ENCODE assay signal across 37 cellular contexts in the genomic region with DNA sequence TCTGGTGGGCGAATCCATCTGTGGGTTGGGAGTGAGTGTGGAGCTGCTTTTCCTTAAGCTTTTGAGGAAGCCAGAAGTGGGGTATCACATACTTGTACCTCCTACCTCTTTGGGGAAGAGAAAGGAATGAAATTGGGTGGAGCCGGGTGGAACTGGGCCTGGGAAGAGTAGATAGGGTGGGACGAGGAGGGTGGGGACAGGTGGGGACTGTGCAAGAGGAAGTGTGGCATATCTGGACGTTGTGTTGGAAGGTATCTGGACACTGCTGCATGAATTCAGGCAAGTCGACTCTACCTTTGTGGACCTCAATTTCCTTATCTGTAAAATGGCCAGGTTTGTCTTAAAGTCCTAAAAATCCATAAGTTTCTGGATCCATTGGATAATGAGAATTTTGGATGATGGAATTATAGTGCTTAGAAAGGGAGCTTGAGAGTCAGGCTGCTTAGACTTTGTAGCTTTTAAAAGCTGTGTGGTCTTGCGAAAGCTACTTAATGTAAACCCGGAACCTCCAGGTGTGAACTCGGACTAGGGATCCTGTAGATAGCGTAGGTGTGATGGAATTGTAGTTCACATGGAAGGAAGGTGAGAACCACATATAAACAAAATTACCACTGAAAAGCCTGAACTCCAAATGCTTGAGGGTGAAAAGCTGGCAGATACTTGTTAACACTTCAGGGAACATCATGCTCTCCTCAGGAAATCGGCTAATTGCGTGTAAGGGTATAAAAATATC. TPM values are rescaled to one million over a fixed set of nuclear protein-coding genes. Genes with fewer than 3 reads are reported as not detected.
DNase-seq lines count a peak whose midpoint lies in the region; FAIRE-seq and TF ChIP-seq lines count a peak whose summit lies in the region.
"Had no signal": no experiment of that assay in that cellular context is flagged by ENCODE, and none has a peak within 500 bp of the region (broad histone marks: within the 10 kb centered on the region; RNA-seq: fewer than 3 reads in every experiment).

No MANE protein-coding gene starts in this region.

- no peak for TF ChIP-seq EP300 in H1 (IDR thresholded peaks at IDR 0.05; ENCODE audit: borderline replicate concordance in 1 of 2, low read depth in 2 of 2, low read length in 2 of 2)

- no peaks in the 10 kb centered on the region for H3K9me3 ChIP-seq in H1 (ENCODE audit: insufficient read depth in 2 of 2, low read depth in 1 of 2, low read length in 1 of 2)
- H3K9me3 ChIP-seq: A549, BE2C, stomach had no signal

- H3K36me3 ChIP-seq in H1 (ENCODE audit: control insufficient read depth in 2 of 4, insufficient read depth in 4 of 4, low read length in 3 of 4) (peaks cover 0 to 27% (median 0%) of the 10 kb centered on the region in 4 experiments; a peak in 2 of 8 replicates), mesendoderm (ENCODE audit: control insufficient read depth, insufficient read depth, low read length) (no peaks in the 10 kb centered on the region)
- H3K36me3 ChIP-seq: BE2C, stomach had no signal

- H3K27me3 ChIP-seq in H1 (replicated peaks in 1 of 4; ENCODE audit: control insufficient read depth in 3 of 4, extremely low read depth in 1 of 4, insufficient read depth in 3 of 4, low read length in 3 of 4) (no peaks in the 10 kb centered on the region), mesendoderm (ENCODE audit: insufficient read depth, low read length, poor library complexity) (no peaks in the 10 kb centered on the region)

- no peak overlapping the region for H2BK12ac ChIP-seq in H1 (ENCODE audit: low read depth, low read length)

- no peak overlapping the region for H4K91ac ChIP-seq in H1 (replicated peaks; ENCODE audit: insufficient read length, low read length)

- H3K4ac ChIP-seq in H1 (replicated peaks; ENCODE audit: insufficient read length, low read depth, low read length) (peak overlapping the region; percentile 30), mesendoderm (ENCODE audit: low read depth, low read length) (peak overlapping the region; percentile 98)

- peak overlapping the region; percentile 34 to 93 (median 77); a peak in 5 of 7 replicates for H3K9ac ChIP-seq in H1 (replicated peaks in 1 of 4; ENCODE audit: extremely low read depth in 1 of 4, low read depth in 3 of 4, low read length in 3 of 4)
- peak overlapping the region; percentile 73 for H3K9ac ChIP-seq in mesendoderm (ENCODE audit: low read length)
- H3K9ac ChIP-seq: parathyroid adenoma had no signal

- no peak overlapping the region for H2BK20ac ChIP-seq in H1 (ENCODE audit: low read length)

- no peak overlapping the region for H3K56ac ChIP-seq in H1 (replicated peaks; ENCODE audit: insufficient read length, low read depth, low read length)
- peak overlapping the region; percentile 100 for H3K56ac ChIP-seq in mesendoderm (ENCODE audit: low read length)

- no peak for TF ChIP-seq CTCF in H1 (IDR thresholded peaks at IDR 0.05; ENCODE audit: control extremely low read depth in 1 of 3, insufficient read depth in 1 of 3, low read depth in 1 of 3, low read length in 3 of 3)

- H3K4me3 ChIP-seq in H1 (ENCODE audit: extremely low read depth in 1 of 4, insufficient read depth in 2 of 4, low read depth in 3 of 4, low read length in 4 of 4) (peak overlapping the region; percentile 87 to 98 (median 90)), mesendoderm (ENCODE audit: low read length) (peak overlapping the region; percentile 91)
- H3K4me3 ChIP-seq: A549, GM12878, PC-9, SK-N-MC, stomach had no signal

- peak; percentile 3 for DNase-seq in AG08396 (ENCODE audit: low spot score)
- DNase-seq in HT-29 (ENCODE audit: low spot score) = peak; percentile 72
- no peak for DNase-seq in H1 (ENCODE audit: low read depth in 1 of 2, low spot score in 2 of 2)
- peak; percentile 59 for DNase-seq in mesendoderm
- DNase-seq in DMS114 treated with DMSO at 0.1 percent for 48 hours (lab: John Stamatoyannopoulos, UW; ENCODE audit: unreplicated experiment) = no peak
- DNase-seq in ACHN = no peak
- no peak for DNase-seq in AG08395 (ENCODE audit: low spot score)
- no peak for DNase-seq in central memory CD4-positive, alpha-beta T cell
- DNase-seq: activated CD4-positive, alpha-beta T cell treated with anti-CD3 and anti-CD28 coated beads, Interleukin-2, amount 50 U/mL, for 4 hours; activated CD4-positive, CD25-positive, alpha-beta regulatory T cell; activated naive CD8-positive, alpha-beta T cell treated with anti-CD3 and anti-CD28 coated beads, Interleukin-2, amount 50 U/mL, for 24 hours; activated T-cell treated with anti-CD3 and anti-CD28 coated beads, Interleukin-2, amount 50 U/mL, for 48 hours; BE2C; CD8-positive, alpha-beta T cell; cortex of kidney; EL; glutamatergic neuron; KG1; NCI-H1105; NCI-H187; NCI-H524 treated with DMSO at 0.1 percent for 48 hours; nephron progenitor cell; PC-9; right cardiac atrium; stimulated activated CD8-positive, alpha-beta memory T cell treated with anti-CD3 and anti-CD28 coated beads, Interleukin-4, amount 100 ng/mL, for 48 hours; T-helper 1 cell had no signal

- no peak overlapping the region for H2AK5ac ChIP-seq in H1 (ENCODE audit: low read depth, low read length)
- peak overlapping the region; percentile 87 for H2AK5ac ChIP-seq in mesendoderm (ENCODE audit: low read length)

- H3K23me2 ChIP-seq in H1 (ENCODE audit: low read depth, low read length) = peaks cover 30% of the 10 kb centered on the region

- H3K4me2 ChIP-seq in H1 (ENCODE audit: insufficient read depth in 1 of 2, low read depth in 2 of 2, low read length in 2 of 2) (peak overlapping the region; percentile 95 to 96), mesendoderm (ENCODE audit: low read length) (peak overlapping the region; percentile 84)
- H3K4me2 ChIP-seq: A549, PC-9 had no signal

- no peak overlapping the region for H2AFZ ChIP-seq in H1 (ENCODE audit: low read length)
- H2AFZ ChIP-seq: parathyroid adenoma, PC-9 had no signal

- no peak for TF ChIP-seq POLR2A in H1 (IDR thresholded peaks at IDR 0.05; ENCODE audit: control extremely low read depth in 1 of 2, low read depth in 2 of 2, low read length in 2 of 2)

- peak overlapping the region; percentile 7 for H4K5ac ChIP-seq in H1 (ENCODE audit: insufficient read length, low read depth, low read length)
- H4K5ac ChIP-seq in mesendoderm (ENCODE audit: low read length) = peak overlapping the region; percentile 40

- peak; percentile 60 for FAIRE-seq in H1 (lab: Jason Lieb, UNC)
- FAIRE-seq: A549, astrocyte, GM12878, urothelium cell line had no signal

- POLR2A ChIA-PET in H1 (lab: Charles Lee; ENCODE audit: partially characterized antibody) = interaction anchor here (0.7 to 15.0 kb wide), 21 partner anchors 8 to 132 kb away, joined by 3 to 282 read pairs (median 4); a partner anchor contains a TSS

- no peak for TF ChIP-seq RAD21 in H1 (IDR thresholded peaks at IDR 0.05 in 1 of 2, conservative IDR thresholded peaks at IDR 0.05 in 1 of 2; ENCODE audit: low read depth in 2 of 2, low read length in 2 of 2)

- H2BK15ac ChIP-seq in H1 (ENCODE audit: low read length) = no peak overlapping the region
- no peak overlapping the region for H2BK15ac ChIP-seq in mesendoderm (replicated peaks; ENCODE audit: low read depth)

- H4K20me1 ChIP-seq in H1 (replicated peaks in 1 of 2; ENCODE audit: control insufficient read depth in 1 of 2, insufficient read depth in 2 of 2, low read length in 2 of 2) = peaks cover 13 to 19% of the 10 kb centered on the region in 2 experiments

- CTCF ChIA-PET in H1 (lab: Charles Lee; ENCODE audit: partially characterized antibody) = interaction anchor here (0.6 to 8.5 kb wide), 20 partner anchors 8 to 187 kb away, joined by 3 to 49 read pairs (median 4); no protein-coding TSS in a partner anchor

- peaks cover 43 to 94% of the 10 kb centered on the region in 2 experiments for H3K79me2 ChIP-seq in H1 (ENCODE audit: control insufficient read depth in 1 of 2, insufficient read depth in 2 of 2, low read length in 2 of 2)
- H3K79me2 ChIP-seq in mesendoderm (ENCODE audit: control insufficient read depth, insufficient read depth, low read length) = peaks cover 68% of the 10 kb centered on the region
- H3K79me2 ChIP-seq: parathyroid adenoma had no signal

- in situ Hi-C loops in ACHN (cut with HindIII; ENCODE audit: low pct_ligation_motif_present, low pct_unique_long_range_greater_than_20kb, low sequenced_read_pairs) = no loop called here

- no peak overlapping the region for H2BK120ac ChIP-seq in H1 (replicated peaks; ENCODE audit: low read depth, low read length)
- peak overlapping the region; percentile 75 for H2BK120ac ChIP-seq in mesendoderm (ENCODE audit: low read depth, low read length)

- peak overlapping the region; percentile 92; the same call in 1 of the 2 replicates for H3K27ac ChIP-seq in H1 (ENCODE audit: low read depth, low read length)
- peak overlapping the region; percentile 61 for H3K27ac ChIP-seq in mesendoderm (ENCODE audit: low read depth, low read length)
- H3K27ac ChIP-seq: A549, parathyroid adenoma, PC-9, SK-N-MC, stomach had no signal

- peak overlapping the region; percentile 20 for H3K14ac ChIP-seq in H1 (ENCODE audit: insufficient read length)

- peaks cover 4 to 20% (median 12%) of the 10 kb centered on the region in 4 experiments for H3K4me1 ChIP-seq in H1 (replicated peaks in 1 of 4; ENCODE audit: control insufficient read depth in 3 of 4, insufficient read depth in 4 of 4, low read length in 3 of 4)
- peaks cover 8% of the 10 kb centered on the region for H3K4me1 ChIP-seq in mesendoderm (ENCODE audit: control insufficient read depth, low read depth, low read length)
- H3K4me1 ChIP-seq: A549, BE2C, parathyroid adenoma had no signal

- 0 out of 2 replicates have a peak overlapping the region, but pooled peaks have one; percentile 97 for H2BK5ac ChIP-seq in H1 (ENCODE audit: low read depth, low read length)
- H2BK5ac ChIP-seq in mesendoderm (ENCODE audit: low read length) = peak overlapping the region; percentile 100

- H4K8ac ChIP-seq in H1 (ENCODE audit: extremely low read depth, insufficient read depth, low read length) = no peak overlapping the region
- no peak overlapping the region for H4K8ac ChIP-seq in mesendoderm (ENCODE audit: low read depth, low read length)

- no peaks in the 10 kb centered on the region for H3K79me1 ChIP-seq in H1 (ENCODE audit: low read depth, low read length)
- H3K79me1 ChIP-seq in mesendoderm (ENCODE audit: low read length) = no peaks in the 10 kb centered on the region

- 15% methylated on average over 11 of the region's 11 CpGs; no CpG with 5 or more reads in 1 of the 2 experiments for WGBS in H1 (ENCODE audit: extremely low coverage in 1 of 2, insufficient coverage in 1 of 2, insufficient read length in 1 of 2, insufficient replicate concordance in 2 of 2, low coverage in 1 of 2, low lambda C conversion rate in 2 of 2, missing lambda C conversion rate in 1 of 2), 2 experiments
- no CpG with 5 or more reads among the region's 11 CpGs for WGBS in mesendoderm (ENCODE audit: extremely low coverage, insufficient coverage, low lambda C conversion rate)

- H3K23ac ChIP-seq in H1 (ENCODE audit: insufficient read length) (no peak overlapping the region), mesendoderm (ENCODE audit: low read length) (peak overlapping the region; percentile 4)

- H3K18ac ChIP-seq in H1 (ENCODE audit: extremely low read depth, low read length) = no peak overlapping the region; the same call in 1 of the 2 replicates
- H3K18ac ChIP-seq in mesendoderm (ENCODE audit: low read length) = peak overlapping the region; percentile 81

RNA-seq across cellular contexts. Expression of a gene that starts 2.1 kb away (rescaled TPM):
- 3.2 and 4.1 TPM in 2 replicates for total RNA-seq in HT-29 (2014; rRNA removed; shearing (Covaris generic))
- 148 and 154 TPM in 2 replicates for total RNA-seq in H1 (2021; fragmentation: NEBNext Ultra II Directional; extraction: Animal tissue kit (Norgen Biotek cat#: 25700))
- polyA plus RNA-seq in H1 (2011; rRNA removed) = 133 and 189 TPM in 2 replicates
- 182 TPM for polyA plus RNA-seq in H1 (2011; cell fraction: cytosol; rRNA removed)
- 122 TPM for polyA plus RNA-seq in H1 (2011; cell fraction: nucleus; rRNA removed)
- polyA plus RNA-seq in H1 (2012, experiment 1 of 2) = 124 to 162 TPM (median 153 TPM) in 4 replicates
- polyA plus RNA-seq in H1 (2012, experiment 2 of 2) = 151 TPM
- 89.5 TPM for polyA plus RNA-seq in H1 (2013, experiment 1 of 2)
- 85.7 TPM for polyA plus RNA-seq in H1 (2013, experiment 2 of 2)
- polyA minus RNA-seq in H1 (2011; rRNA and poly(A)+ RNA removed) = 110 and 121 TPM in 2 replicates
- 106 TPM for polyA minus RNA-seq in H1 (2011; cell fraction: cytosol; rRNA and poly(A)+ RNA removed)
- 60.1 TPM for polyA minus RNA-seq in H1 (2011; cell fraction: nucleus; rRNA and poly(A)+ RNA removed)
- 135 TPM for polyA plus RNA-seq in mesendoderm (2013, experiment 1 of 2)
- 136 TPM for polyA plus RNA-seq in mesendoderm (2013, experiment 2 of 2)
- total RNA-seq: cardiac septum; CD8-positive, alpha-beta T cell; lung microvascular endothelial cell; MCF 10A; PC-9; right cardiac atrium; stomach had no signal
- polyA plus RNA-seq: A549, esophagus, GM12878, right cardiac atrium, stomach had no signal

RNA-seq across cellular contexts. Expression of a gene that starts 47.6 kb away (rescaled TPM):
- 31.4 and 32.3 TPM in 2 replicates for total RNA-seq in HT-29 (2014; rRNA removed; shearing (Covaris generic))
- total RNA-seq in H1 (2021; fragmentation: NEBNext Ultra II Directional; extraction: Animal tissue kit (Norgen Biotek cat#: 25700)) = 84.8 and 97.7 TPM in 2 replicates
- 47.9 and 99.4 TPM in 2 replicates for polyA plus RNA-seq in H1 (2011; rRNA removed)
- polyA plus RNA-seq in H1 (2011; cell fraction: cytosol; rRNA removed) = 76.0 TPM
- 316 TPM for polyA plus RNA-seq in H1 (2011; cell fraction: nucleus; rRNA removed)
- polyA plus RNA-seq in H1 (2012, experiment 1 of 2) = 74.1 to 103 TPM (median 94.9 TPM) in 4 replicates
- polyA plus RNA-seq in H1 (2012, experiment 2 of 2) = 58.2 TPM
- polyA plus RNA-seq in H1 (2013, experiment 1 of 2) = 46.2 TPM
- polyA plus RNA-seq in H1 (2013, experiment 2 of 2) = 40.9 TPM
- 60.8 and 99.4 TPM in 2 replicates for polyA minus RNA-seq in H1 (2011; rRNA and poly(A)+ RNA removed)
- polyA minus RNA-seq in H1 (2011; cell fraction: cytosol; rRNA and poly(A)+ RNA removed) = 44.9 TPM
- polyA minus RNA-seq in H1 (2011; cell fraction: nucleus; rRNA and poly(A)+ RNA removed) = 124 TPM
- 29.6 TPM for polyA plus RNA-seq in mesendoderm (2013, experiment 1 of 2)
- 29.9 TPM for polyA plus RNA-seq in mesendoderm (2013, experiment 2 of 2)

Comparison
In these comparisons a context has a peak if more than half of its experiments do, and no peak if none do; other contexts are left out.
1. DNase-seq: peak in AG08396 (single experiment), HT-29 (single experiment) and mesendoderm (single experiment); none in H1 (0 of 2), DMS114 treated with DMSO at 0.1 percent for 48 hours (single experiment), ACHN (single experiment), AG08395 (single experiment) and central memory CD4-positive, alpha-beta T cell (single experiment).
2. RNA of a gene that starts 2.1 kb away (total RNA-seq): 148 to 154 TPM in H1; 3.2 to 4.1 TPM in HT-29; every median in the first group is over 10 times any median in the second.